In genomic region chr16:10831899-10832886, GRCh38 we compare ENCODE assay signal across 20 cellular contexts. TPM values are rescaled to one million over a fixed set of nuclear protein-coding genes. Genes with fewer than 3 reads are reported as not detected.
"Had no signal": no experiment of that assay in that cellular context is flagged by ENCODE, and none has a peak within 500 bp of the region (broad histone marks: within the 10 kb centered on the region; RNA-seq: fewer than 3 reads in every experiment).

No MANE protein-coding gene starts in this region.

- H3K27me3 ChIP-seq: ascending aorta, gastrocnemius medialis, heart left ventricle had no signal

- H3K9me3 ChIP-seq: ascending aorta, gastrocnemius medialis, heart left ventricle, mucosa of descending colon, neutrophil had no signal

- H3K79me2 ChIP-seq: parathyroid adenoma had no signal

- H3K4me3 ChIP-seq: ascending aorta, dorsolateral prefrontal cortex, gastrocnemius medialis, heart left ventricle, lung, mucosa of descending colon had no signal

- ATAC-seq: heart left ventricle; mucosa of descending colon; naive thymus-derived CD8-positive, alpha-beta T cell had no signal

- DNase-seq: activated CD4-positive, alpha-beta T cell treated with anti-CD3 and anti-CD28 coated beads, Interleukin-2, amount 50 U/mL, for 1 hour; activated CD8-positive, alpha-beta memory T cell treated with anti-CD3 and anti-CD28 coated beads for 24 hours; activated naive CD8-positive, alpha-beta T cell treated with anti-CD3 and anti-CD28 coated beads for 36 hours; dorsolateral prefrontal cortex; endodermal cell; heart left ventricle; mucosa of descending colon; naive thymus-derived CD8-positive, alpha-beta T cell; stimulated activated CD4-positive, alpha-beta T cell treated with anti-CD3 and anti-CD28 coated beads, Interleukin-2, amount 100 ng/mL, for 48 hours; stimulated activated naive CD4-positive, alpha-beta T cell; substantia nigra had no signal

- H2AFZ ChIP-seq: parathyroid adenoma had no signal

- H3K27ac ChIP-seq: ascending aorta, dorsolateral prefrontal cortex, gastrocnemius medialis, neutrophil, parathyroid adenoma had no signal

- H3K36me3 ChIP-seq: ascending aorta, gastrocnemius medialis, heart left ventricle, neutrophil had no signal

- H3K9ac ChIP-seq: parathyroid adenoma had no signal

RNA-seq across cellular contexts. Expression of gene TVP23A, which starts 13.6 kb away (rescaled TPM):
- total RNA-seq: activated naive CD8-positive, alpha-beta T cell treated with anti-CD3 and anti-CD28 coated beads for 36 hours; activated T-helper 1 cell treated with anti-CD3 and anti-CD28 coated beads, Interleukin-12 subunit alpha, Interleukin-12 subunit beta, Interleukin-2, Interleukin-4 antibody, amounts not matched to agents 30 ng/mL and 10 ng/mL and 1 ng/mL, durations not matched to agents 14 hours and 24 hours and 36 hours; ascending aorta; bronchial epithelial cell; epithelial cell of proximal tubule; gastrocnemius medialis; naive thymus-derived CD8-positive, alpha-beta T cell; T-helper 2 cell treated with Interferon-gamma antibody and Interleukin-4, amounts not matched to agents 100 ng/mL and 5 ng/mL, for 36 hours had no signal

RNA-seq across cellular contexts. Expression of gene CIITA, which starts 44.8 kb away (rescaled TPM):
- total RNA-seq: bronchial epithelial cell, epithelial cell of proximal tubule had no signal
